ENCODE assay signal across 20 cellular contexts in the genomic region with DNA sequence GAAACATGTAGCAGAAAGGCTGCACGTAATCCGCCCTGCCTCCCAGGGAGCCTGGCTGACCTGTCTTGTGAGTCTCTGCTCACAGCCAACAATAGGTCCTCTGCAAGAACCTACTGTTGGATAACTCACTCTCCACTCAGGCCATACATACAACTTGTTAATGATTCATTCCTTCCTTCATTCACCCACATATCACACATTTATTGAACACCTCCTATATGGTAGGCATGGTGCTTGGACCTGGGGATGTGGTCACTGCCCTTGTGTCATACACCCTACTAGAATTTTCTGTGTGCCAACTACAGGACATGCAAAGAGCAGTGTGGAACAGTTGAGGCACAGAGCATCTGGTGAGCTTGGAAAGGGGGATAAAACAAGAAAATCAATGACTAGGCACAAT. TPM values are rescaled to one million over a fixed set of nuclear protein-coding genes. Genes with fewer than 3 reads are reported as not detected.
"Had no signal": no experiment of that assay in that cellular context is flagged by ENCODE, and none has a peak within 500 bp of the region (broad histone marks: within the 10 kb centered on the region; RNA-seq: fewer than 3 reads in every experiment).

No MANE protein-coding gene starts in this region.

- H3K27ac ChIP-seq: foreskin keratinocyte, right lobe of liver, skin epidermis, tibial artery, WERI-Rb-1 had no signal

- H3K9me3 ChIP-seq: right lobe of liver had no signal

- DNase-seq: activated CD8-positive, alpha-beta memory T cell treated with anti-CD3 and anti-CD28 coated beads for 24 hours; activated CD8-positive, alpha-beta memory T cell treated with anti-CD3 and anti-CD28 coated beads, Interleukin-2, amount 50 U/mL, for 4 hours; aorta; effector CD4-positive, alpha-beta T cell; foreskin keratinocyte; left colon; nephron progenitor cell; right lobe of liver; stimulated activated CD4-positive, alpha-beta T cell treated with anti-CD3 and anti-CD28 coated beads, Interleukin-2, amount 100 ng/mL, for 24 hours; stimulated activated naive CD4-positive, alpha-beta T cell; substantia nigra; tibial artery; WERI-Rb-1 had no signal

- H3K27me3 ChIP-seq: right lobe of liver had no signal

- H3K4me3 Mint-ChIP-seq: brain; dendritic cell treated with granulocyte-macrophage colony-stimulating factor and Interleukin-4, amounts not matched to agents 40 ng/mL and 50 ng/mL, for 4 days; memory B cell; nephron progenitor cell had no signal

- H3K36me3 Mint-ChIP-seq: brain, memory B cell had no signal

- H3K4me3 ChIP-seq: right lobe of liver, skin epidermis, tibial artery had no signal

- H3K27ac Mint-ChIP-seq: brain; dendritic cell treated with granulocyte-macrophage colony-stimulating factor and Interleukin-4, amounts not matched to agents 40 ng/mL and 50 ng/mL, for 4 days; memory B cell; nephron progenitor cell had no signal

- H3K9me3 Mint-ChIP-seq: dendritic cell treated with granulocyte-macrophage colony-stimulating factor and Interleukin-4, amounts not matched to agents 40 ng/mL and 50 ng/mL, for 4 days; memory B cell had no signal

- ATAC-seq: foreskin keratinocyte, left colon, right lobe of liver, SK-N-SH treated with all-trans-retinoic acid at 6 μM for 48 hours had no signal

- H3K4me1 Mint-ChIP-seq: brain, nephron progenitor cell had no signal

- H3K36me3 ChIP-seq: right lobe of liver, tibial artery, WERI-Rb-1 had no signal

- H3K4me1 ChIP-seq: foreskin keratinocyte, right lobe of liver, tibial artery had no signal

RNA-seq across cellular contexts. Expression of gene HNF1B, which starts 28.1 kb away (rescaled TPM):
- total RNA-seq: aorta, cardiac septum, foreskin keratinocyte, lower leg skin had no signal
